28 cellular contexts compared by ENCODE assay signal in the genomic region with DNA sequence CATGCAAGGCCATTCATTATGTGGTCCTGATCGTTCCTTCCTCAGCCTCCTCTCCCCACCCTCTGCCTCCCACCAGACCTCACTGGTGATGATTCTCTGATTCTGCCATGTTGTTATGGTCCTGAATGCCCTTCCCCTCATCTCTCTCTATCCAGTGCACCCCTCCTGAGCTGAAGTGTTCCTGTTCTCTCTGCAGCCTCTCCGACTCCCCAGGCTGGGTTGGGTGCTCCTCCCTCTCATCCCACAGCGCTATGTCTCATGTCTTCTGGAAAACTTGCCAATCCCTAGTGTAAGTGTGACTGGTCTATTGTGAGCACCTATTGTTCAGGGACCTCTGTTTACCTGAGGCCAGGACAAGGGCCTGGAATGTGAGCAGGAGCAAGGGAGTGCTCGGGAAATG. TPM values are rescaled to one million over a fixed set of nuclear protein-coding genes. Genes with fewer than 3 reads are reported as not detected.
DNase-seq lines count a peak whose midpoint lies in the region; ATAC-seq and TF ChIP-seq lines count a peak whose summit lies in the region.
"Had no signal": no experiment of that assay in that cellular context is flagged by ENCODE, and none has a peak within 500 bp of the region (broad histone marks: within the 10 kb centered on the region; RNA-seq: fewer than 3 reads in every experiment).

No MANE protein-coding gene starts in this region.

- H3K4me1 Mint-ChIP-seq in activated T-helper 17 cell treated with anti-CD3 and anti-CD28 coated beads, Interleukin-2, amount 50 U/mL, for 72 hours = no peaks in the 10 kb centered on the region
- peaks cover 9% of the 10 kb centered on the region for H3K4me1 Mint-ChIP-seq in neural progenitor cell
- H3K4me1 Mint-ChIP-seq: GM23338 had no signal

- TF ChIP-seq CTCF in neural progenitor cell (IDR thresholded peaks at IDR 0.05) (no peak), thyroid gland (IDR thresholded peaks at IDR 0.05) (no peak)

- no peak overlapping the region for H3K4me3 Mint-ChIP-seq in activated T-helper 17 cell treated with anti-CD3 and anti-CD28 coated beads, Interleukin-2, amount 50 U/mL, for 72 hours
- H3K4me3 Mint-ChIP-seq in neural progenitor cell = no peak overlapping the region
- H3K4me3 Mint-ChIP-seq: CD4-positive, alpha-beta T cell; GM23338 had no signal

- no peak overlapping the region for H2AFZ ChIP-seq in neural progenitor cell (replicated peaks)
- H2AFZ ChIP-seq: GM23338 had no signal

- no peak overlapping the region for H3K9ac ChIP-seq in neural progenitor cell

- intact Hi-C loops in thyroid gland (cut with DNase I) = no loop called here

- H3K4me1 ChIP-seq in neural progenitor cell = no peaks in the 10 kb centered on the region
- peaks cover 28 to 51% of the 10 kb centered on the region in 2 donors for H3K4me1 ChIP-seq in thyroid gland
- H3K4me1 ChIP-seq: BE2C had no signal

- no peak for TF ChIP-seq POLR2A in thyroid gland (IDR thresholded peaks at IDR 0.05)

- H3K36me3 ChIP-seq in H7 (replicated peaks; ENCODE audit: control insufficient read depth, insufficient read depth, low read length) (no peaks in the 10 kb centered on the region), neural progenitor cell (no peaks in the 10 kb centered on the region), thyroid gland (no peaks in the 10 kb centered on the region)
- H3K36me3 ChIP-seq: BE2C had no signal

- H3K9me3 Mint-ChIP-seq in activated T-helper 17 cell treated with anti-CD3 and anti-CD28 coated beads, Interleukin-2, amount 50 U/mL, for 72 hours = no peaks in the 10 kb centered on the region
- H3K9me3 Mint-ChIP-seq in neural progenitor cell = no peaks in the 10 kb centered on the region
- H3K9me3 Mint-ChIP-seq: CD4-positive, alpha-beta T cell; GM23338 had no signal

- H3K79me2 ChIP-seq in neural progenitor cell (ENCODE audit: low read depth) = no peaks in the 10 kb centered on the region

- H3K27me3 Mint-ChIP-seq in activated T-helper 17 cell treated with anti-CD3 and anti-CD28 coated beads, Interleukin-2, amount 50 U/mL, for 72 hours = peaks cover 3% of the 10 kb centered on the region
- H3K27me3 Mint-ChIP-seq in neural progenitor cell (ENCODE audit: insufficient read depth, low read depth) = peaks cover 20% of the 10 kb centered on the region
- H3K27me3 Mint-ChIP-seq: CD4-positive, alpha-beta T cell had no signal

- 80 to 93% methylated on average over 4 of the region's 4 CpGs for WGBS in thyroid gland, 2 donors

- H4K20me1 ChIP-seq in neural progenitor cell (ENCODE audit: low read depth) = no peaks in the 10 kb centered on the region

- peak overlapping the region; percentile 17 for H3K27ac Mint-ChIP-seq in activated T-helper 17 cell treated with anti-CD3 and anti-CD28 coated beads, Interleukin-2, amount 50 U/mL, for 72 hours
- H3K27ac Mint-ChIP-seq in neural progenitor cell = peak overlapping the region; percentile 47
- H3K27ac Mint-ChIP-seq: CD4-positive, alpha-beta T cell; GM23338 had no signal

- ATAC-seq in activated T-helper 17 cell treated with anti-CD3 and anti-CD28 coated beads, Interleukin-2, amount 50 U/mL, for 72 hours (replicated peaks) = no peak
- ATAC-seq in GM21723 (IDR thresholded peaks at IDR 0.05; ENCODE audit: unreplicated experiment) = no peak
- ATAC-seq: GM12878, GM23338, HepG2 had no signal

- H3K27me3 ChIP-seq in H7 (ENCODE audit: control insufficient read depth, insufficient read depth, low read length) (no peaks in the 10 kb centered on the region), neural progenitor cell (no peaks in the 10 kb centered on the region), thyroid gland (no peaks in the 10 kb centered on the region)
- H3K27me3 ChIP-seq: BE2C had no signal

- no peaks in the 10 kb centered on the region for H3F3A ChIP-seq in neural progenitor cell (ENCODE audit: low read depth)

- no peak overlapping the region for H3K4me3 ChIP-seq in H7 (ENCODE audit: insufficient read depth, low read depth, low read length)
- H3K4me3 ChIP-seq in neural progenitor cell = no peak overlapping the region
- no peak overlapping the region for H3K4me3 ChIP-seq in thyroid gland (replicated peaks in 1 of 3)
- H3K4me3 ChIP-seq: GM12878, GM23338 had no signal

- no peaks in the 10 kb centered on the region for H3K36me3 Mint-ChIP-seq in activated T-helper 17 cell treated with anti-CD3 and anti-CD28 coated beads, Interleukin-2, amount 50 U/mL, for 72 hours (ENCODE audit: low read depth)
- H3K36me3 Mint-ChIP-seq in neural progenitor cell = no peaks in the 10 kb centered on the region

- H3K4me2 ChIP-seq in neural progenitor cell = no peak overlapping the region
- H3K4me2 ChIP-seq: GM23338 had no signal

- DNase-seq in H7 (peak; percentile 37), neural progenitor cell (ENCODE audit: low spot score) (no peak), thyroid gland (no peak), MV-4-11 (lab: John Stamatoyannopoulos, UW) (no peak), NCI-H2227 treated with DMSO at 0.1 percent for 48 hours (lab: John Stamatoyannopoulos, UW) (no peak)
- DNase-seq: BE2C; CD4-positive, alpha-beta T cell; COR-L47; DMS 273 treated with DMSO at 0.1 percent for 48 hours; DMS79 treated with DMSO at 0.1 percent for 48 hours; HCEC 1CT; KBM-7; NCI-H1092 treated with DMSO at 0.1 percent for 48 hours; NCI-H1436 treated with DMSO at 0.1 percent for 48 hours; NCI-H2029; NCI-H446 treated with DMSO at 0.1 percent for 48 hours; NCI-H526 treated with DMSO at 0.1 percent for 48 hours; OCI-M1; SHP77; SW 1271 had no signal

- no peak overlapping the region for H3K27ac ChIP-seq in neural progenitor cell
- peak overlapping the region in 2 of 3 donors; percentile 91 to 98 for H3K27ac ChIP-seq in thyroid gland
- H3K27ac ChIP-seq: HL-60 had no signal

- H3K9me3 ChIP-seq in neural progenitor cell (ENCODE audit: low read depth) = no peaks in the 10 kb centered on the region
- no peaks in the 10 kb centered on the region for H3K9me3 ChIP-seq in thyroid gland
- H3K9me3 ChIP-seq: BE2C had no signal

RNA-seq across cellular contexts. Expression of gene PEF1, which starts 11.1 kb away (rescaled TPM):
- 95.7 and 129 TPM in 2 replicates for total RNA-seq in H7 (2014; rRNA removed; shearing (Covaris generic))
- 10 to 100 TPM; 32.7 to 51.5 TPM for total RNA-seq in activated T-helper 17 cell treated with anti-CD3 and anti-CD28 coated beads, Interleukin-2, amount 50 U/mL, for 72 hours
- total RNA-seq in neural progenitor cell (ENCODE audit: low replicate concordance) (30.7 and 47.7 TPM in 2 replicates), thyroid gland (100 to 1,000 TPM; 180 to 355 (median 312) TPM)

RNA-seq across cellular contexts. Expression of gene HCRTR1, which starts 38.3 kb away (rescaled TPM):
- total RNA-seq in H7 (2014; rRNA removed; shearing (Covaris generic)) = not detected in 2 replicates
- not detected for total RNA-seq in activated T-helper 17 cell treated with anti-CD3 and anti-CD28 coated beads, Interleukin-2, amount 50 U/mL, for 72 hours
- 0.06 TPM in 1 of 2 replicates, not detected in the other for total RNA-seq in neural progenitor cell (ENCODE audit: low replicate concordance)
- total RNA-seq in thyroid gland = 1 to 10 TPM in 2 of 4 donors, under 1 TPM in 2; 0.40 to 5.6 (median 1.3) TPM
- total RNA-seq: A673; CD4-positive, alpha-beta T cell; GM12878; HepG2; HT-29 had no signal

RNA-seq across cellular contexts. Expression of gene COL16A1, which starts 48.1 kb away (rescaled TPM):
- 10.3 and 13.8 TPM in 2 replicates for total RNA-seq in H7 (2014; rRNA removed; shearing (Covaris generic))
- not detected for total RNA-seq in activated T-helper 17 cell treated with anti-CD3 and anti-CD28 coated beads, Interleukin-2, amount 50 U/mL, for 72 hours
- total RNA-seq in neural progenitor cell (ENCODE audit: low replicate concordance) (0.22 and 7.0 TPM in 2 replicates), thyroid gland (100 to 1,000 TPM in 2 of 4 donors, 10 to 100 TPM in 2; 61.3 to 121 (median 97.1) TPM)
- total RNA-seq: CD4-positive, alpha-beta T cell had no signal
